Comparison of ENCODE assay signal across 30 cellular contexts in the genomic region with DNA sequence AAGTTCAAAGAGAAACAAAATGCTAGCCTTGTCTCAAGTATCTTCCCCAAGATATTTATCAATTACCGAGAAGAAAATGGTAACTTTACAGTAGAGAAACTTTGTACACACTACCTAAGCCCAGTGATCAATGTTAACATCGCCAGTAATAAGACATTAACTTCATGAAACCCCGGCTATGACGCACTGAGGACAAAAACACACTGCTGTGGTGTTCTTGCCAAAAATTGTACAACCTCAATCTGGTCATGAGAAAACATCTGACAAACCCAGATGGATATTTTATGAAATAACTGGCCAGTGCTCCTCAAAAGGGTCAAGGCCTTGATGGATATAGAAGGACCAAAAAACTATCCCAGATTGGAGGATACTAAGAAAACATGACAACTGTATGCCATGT.
"Had no signal": no experiment of that assay in that cellular context is flagged by ENCODE, and none has a peak within 500 bp of the region (broad histone marks: within the 10 kb centered on the region; RNA-seq: fewer than 3 reads in every experiment).

No MANE protein-coding gene starts in this region.

- H3K36me3 ChIP-seq: neutrophil, right lobe of liver, sigmoid colon, suprapubic skin, tibial artery, transverse colon, upper lobe of right lung, uterus had no signal

- H3K4me3 Mint-ChIP-seq: naive thymus-derived CD8-positive, alpha-beta T cell; natural killer cell treated with Interleukin-12 subunit alpha and Interleukin-12 subunit beta and Interleukin-15 and Interleukin-18, amount 100 ng/mL, for 72 hours; nephron progenitor cell; neural crest cell; stimulated activated effector memory CD8-positive, alpha-beta T cell treated with anti-CD3 and anti-CD28 coated beads, Interleukin-12 subunit alpha, Interleukin-12 subunit beta, amount 100 ng/mL, for 72 hours; stimulated activated naive B cell treated with anti-CD40 and anti-IgM and Interleukin-4, amounts not matched to agents 10 μg/mL and 1 μg/mL and 100 μg/mL, for 72 hours; stimulated activated naive CD8-positive, alpha-beta T cell treated with anti-CD3 and anti-CD28 coated beads, Interleukin-15, amount 100 ng/mL, for 72 hours; type B pancreatic cell had no signal

- ATAC-seq: naive thymus-derived CD8-positive, alpha-beta T cell; natural killer cell treated with Interleukin-12 subunit alpha and Interleukin-12 subunit beta and Interleukin-15 and Interleukin-18, amount 100 ng/mL, for 72 hours; psoas muscle; right cardiac atrium; stimulated activated effector memory CD8-positive, alpha-beta T cell treated with anti-CD3 and anti-CD28 coated beads, Interleukin-12 subunit alpha, Interleukin-12 subunit beta, amount 100 ng/mL, for 72 hours; stimulated activated naive B cell treated with anti-CD40 and anti-IgM and Interleukin-4, amounts not matched to agents 10 μg/mL and 1 μg/mL and 100 μg/mL, for 72 hours; stimulated activated naive CD8-positive, alpha-beta T cell treated with anti-CD3 and anti-CD28 coated beads, Interleukin-15, amount 100 ng/mL, for 72 hours had no signal

- H3K4me1 ChIP-seq: parathyroid adenoma, psoas muscle, sigmoid colon, suprapubic skin, testis, tibial artery, transverse colon, upper lobe of right lung, uterus had no signal

- DNase-seq: naive thymus-derived CD8-positive, alpha-beta T cell; nephron progenitor cell; nucleus accumbens; posterior cingulate gyrus; psoas muscle; right cardiac atrium; right lobe of liver; sigmoid colon; small intestine; stimulated activated CD4-positive, alpha-beta T cell treated with anti-CD3 and anti-CD28 coated beads, Interleukin-15, amount 100 ng/mL, for 24 hours; stimulated activated CD4-positive, alpha-beta T cell treated with anti-CD3 and anti-CD28 coated beads, Interleukin-2, amount 100 ng/mL, for 24 hours; stimulated activated CD4-positive, alpha-beta T cell treated with anti-CD3 and anti-CD28 coated beads, Interleukin-2, amount 100 ng/mL, for 48 hours; stimulated activated CD4-positive, alpha-beta T cell treated with anti-CD3 and anti-CD28 coated beads, Interleukin-4, amount 100 ng/mL, for 24 hours; stimulated activated naive B cell treated with anti-CD40 and anti-IgM and Interleukin-4, amounts not matched to agents 10 μg/mL and 1 μg/mL and 100 μg/mL, for 72 hours; stimulated activated naive CD4-positive, alpha-beta T cell treated with Interleukin-2 at 50 U/mL for 16 hours; stimulated activated naive CD8-positive, alpha-beta T cell treated with anti-CD3 and anti-CD28 coated beads, Interleukin-15, amount 100 ng/mL, for 72 hours; substantia nigra; testis; tibial artery; transverse colon; upper lobe of right lung; uterus had no signal

- H3K27me3 ChIP-seq: neutrophil, right lobe of liver, sigmoid colon, suprapubic skin, testis, tibial artery, transverse colon, upper lobe of right lung, uterus had no signal

- H3K27me3 Mint-ChIP-seq: type B pancreatic cell had no signal

- H3K4me1 Mint-ChIP-seq: naive thymus-derived CD8-positive, alpha-beta T cell; neural crest cell; stimulated activated effector memory CD8-positive, alpha-beta T cell treated with anti-CD3 and anti-CD28 coated beads, Interleukin-12 subunit alpha, Interleukin-12 subunit beta, amount 100 ng/mL, for 72 hours; stimulated activated naive CD8-positive, alpha-beta T cell treated with anti-CD3 and anti-CD28 coated beads, Interleukin-15, amount 100 ng/mL, for 72 hours had no signal

- H3K9me3 ChIP-seq: neutrophil, psoas muscle, right lobe of liver, sigmoid colon, suprapubic skin, testis, tibial artery, transverse colon, upper lobe of right lung, uterus had no signal

- H3K27ac Mint-ChIP-seq: naive thymus-derived CD8-positive, alpha-beta T cell; natural killer cell treated with Interleukin-12 subunit alpha and Interleukin-12 subunit beta and Interleukin-15 and Interleukin-18, amount 100 ng/mL, for 72 hours; nephron progenitor cell; progenitor cell of endocrine pancreas; stimulated activated effector memory CD8-positive, alpha-beta T cell treated with anti-CD3 and anti-CD28 coated beads, Interleukin-12 subunit alpha, Interleukin-12 subunit beta, amount 100 ng/mL, for 72 hours; stimulated activated naive B cell treated with anti-CD40 and anti-IgM and Interleukin-4, amounts not matched to agents 10 μg/mL and 1 μg/mL and 100 μg/mL, for 72 hours; stimulated activated naive CD8-positive, alpha-beta T cell treated with anti-CD3 and anti-CD28 coated beads, Interleukin-15, amount 100 ng/mL, for 72 hours; type B pancreatic cell had no signal

- H3K36me3 Mint-ChIP-seq: naive thymus-derived CD8-positive, alpha-beta T cell; natural killer cell treated with Interleukin-12 subunit alpha and Interleukin-12 subunit beta and Interleukin-15 and Interleukin-18, amount 100 ng/mL, for 72 hours; stimulated activated effector memory CD8-positive, alpha-beta T cell treated with anti-CD3 and anti-CD28 coated beads, Interleukin-12 subunit alpha, Interleukin-12 subunit beta, amount 100 ng/mL, for 72 hours; type B pancreatic cell had no signal

- H3K27ac ChIP-seq: neutrophil, parathyroid adenoma, psoas muscle, right lobe of liver, sigmoid colon, suprapubic skin, testis, tibial artery, transverse colon, upper lobe of right lung, uterus had no signal

- H3K4me3 ChIP-seq: psoas muscle, right lobe of liver, sigmoid colon, suprapubic skin, testis, tibial artery, transverse colon, upper lobe of right lung, uterus had no signal

- FAIRE-seq: small intestine had no signal
